Comparison of ENCODE assay signal across 1 cellular context in genomic region chr1:154973344-154974085, GRCh38.
TF ChIP-seq lines count a peak whose summit lies in the region.

No MANE protein-coding gene starts in this region.

TF ChIP-seq in K562, 482 proteins besides CTCF, POLR2A, EP300 and RAD21 (continues in another document):
- TF ChIP-seq, protein P1, sequence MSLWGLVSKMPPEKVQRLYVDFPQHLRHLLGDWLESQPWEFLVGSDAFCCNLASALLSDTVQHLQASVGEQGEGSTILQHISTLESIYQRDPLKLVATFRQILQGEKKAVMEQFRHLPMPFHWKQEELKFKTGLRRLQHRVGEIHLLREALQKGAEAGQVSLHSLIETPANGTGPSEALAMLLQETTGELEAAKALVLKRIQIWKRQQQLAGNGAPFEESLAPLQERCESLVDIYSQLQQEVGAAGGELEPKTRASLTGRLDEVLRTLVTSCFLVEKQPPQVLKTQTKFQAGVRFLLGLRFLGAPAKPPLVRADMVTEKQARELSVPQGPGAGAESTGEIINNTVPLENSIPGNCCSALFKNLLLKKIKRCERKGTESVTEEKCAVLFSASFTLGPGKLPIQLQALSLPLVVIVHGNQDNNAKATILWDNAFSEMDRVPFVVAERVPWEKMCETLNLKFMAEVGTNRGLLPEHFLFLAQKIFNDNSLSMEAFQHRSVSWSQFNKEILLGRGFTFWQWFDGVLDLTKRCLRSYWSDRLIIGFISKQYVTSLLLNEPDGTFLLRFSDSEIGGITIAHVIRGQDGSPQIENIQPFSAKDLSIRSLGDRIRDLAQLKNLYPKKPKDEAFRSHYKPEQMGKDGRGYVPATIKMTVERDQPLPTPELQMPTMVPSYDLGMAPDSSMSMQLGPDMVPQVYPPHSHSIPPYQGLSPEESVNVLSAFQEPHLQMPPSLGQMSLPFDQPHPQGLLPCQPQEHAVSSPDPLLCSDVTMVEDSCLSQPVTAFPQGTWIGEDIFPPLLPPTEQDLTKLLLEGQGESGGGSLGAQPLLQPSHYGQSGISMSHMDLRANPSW (CRISPR knock-in tag; IDR thresholded peaks at IDR 0.05) = no peak
- peak; percentile 68; the same call in 1 of the 2 replicates for TF ChIP-seq SMARCE1 (IDR thresholded peaks at IDR 0.05)
- no peak for TF ChIP-seq ZBTB34 (CRISPR knock-in tag; IDR thresholded peaks at IDR 0.05)
- peak; percentile 91 for TF ChIP-seq SP1 (CRISPR knock-in tag; IDR thresholded peaks at IDR 0.05)
- TF ChIP-seq TCFL5 (CRISPR knock-in tag; conservative IDR thresholded peaks at IDR 0.05) = no peak
- 0 out of 2 replicates have a peak, but pooled peaks have one; percentile 14 for TF ChIP-seq LARP7 (IDR thresholded peaks at IDR 0.05)
- peak in 1 of 2 experiments; percentile 76; a peak in 1 of 4 replicates for TF ChIP-seq RCOR1 (IDR thresholded peaks at IDR 0.05; ENCODE audit: borderline replicate concordance in 1 of 2, low read depth in 2 of 2, low read length in 2 of 2)
- TF ChIP-seq RBFOX2 (IDR thresholded peaks at IDR 0.05; ENCODE audit: low read depth, low read length) = no peak
- no peak for TF ChIP-seq PTRF (tag; IDR thresholded peaks at IDR 0.05)
- TF ChIP-seq CBFA2T3 (IDR thresholded peaks at IDR 0.05) = peak; percentile 66
- TF ChIP-seq ZZZ3 (IDR thresholded peaks at IDR 0.05) = no peak
- peak; percentile 48; the same call in 1 of the 2 replicates for TF ChIP-seq HDGF (IDR thresholded peaks at IDR 0.05)
- no peak for TF ChIP-seq SIN3B (IDR thresholded peaks at IDR 0.05; ENCODE audit: low read depth)
- TF ChIP-seq DACH1 (IDR thresholded peaks at IDR 0.05; ENCODE audit: partially characterized antibody) = peak; percentile 84
- no peak for TF ChIP-seq SIX5 (IDR thresholded peaks at IDR 0.05; ENCODE audit: borderline replicate concordance in 1 of 2, insufficient read depth in 1 of 2, low read depth in 1 of 2, low read length in 2 of 2)
- TF ChIP-seq, protein P2, sequence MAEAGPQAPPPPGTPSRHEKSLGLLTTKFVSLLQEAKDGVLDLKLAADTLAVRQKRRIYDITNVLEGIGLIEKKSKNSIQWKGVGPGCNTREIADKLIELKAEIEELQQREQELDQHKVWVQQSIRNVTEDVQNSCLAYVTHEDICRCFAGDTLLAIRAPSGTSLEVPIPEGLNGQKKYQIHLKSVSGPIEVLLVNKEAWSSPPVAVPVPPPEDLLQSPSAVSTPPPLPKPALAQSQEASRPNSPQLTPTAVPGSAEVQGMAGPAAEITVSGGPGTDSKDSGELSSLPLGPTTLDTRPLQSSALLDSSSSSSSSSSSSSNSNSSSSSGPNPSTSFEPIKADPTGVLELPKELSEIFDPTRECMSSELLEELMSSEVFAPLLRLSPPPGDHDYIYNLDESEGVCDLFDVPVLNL (CRISPR knock-in tag; IDR thresholded peaks at IDR 0.05; ENCODE audit: low read depth) = no peak
- TF ChIP-seq ARID1B (IDR thresholded peaks at IDR 0.05) = peak; percentile 77
- no peak for TF ChIP-seq SREBF2 (CRISPR knock-in tag; IDR thresholded peaks at IDR 0.05)
- no peak for TF ChIP-seq SRSF7 (optimal IDR thresholded peaks at IDR 0.05; ENCODE audit: low read depth, low read length)
- TF ChIP-seq, protein P3, sequence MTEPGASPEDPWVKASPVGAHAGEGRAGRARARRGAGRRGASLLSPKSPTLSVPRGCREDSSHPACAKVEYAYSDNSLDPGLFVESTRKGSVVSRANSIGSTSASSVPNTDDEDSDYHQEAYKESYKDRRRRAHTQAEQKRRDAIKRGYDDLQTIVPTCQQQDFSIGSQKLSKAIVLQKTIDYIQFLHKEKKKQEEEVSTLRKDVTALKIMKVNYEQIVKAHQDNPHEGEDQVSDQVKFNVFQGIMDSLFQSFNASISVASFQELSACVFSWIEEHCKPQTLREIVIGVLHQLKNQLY (CRISPR knock-in tag; conservative IDR thresholded peaks at IDR 0.05) = no peak
- no peak for TF ChIP-seq MYNN (IDR thresholded peaks at IDR 0.05)
- TF ChIP-seq MYNN (CRISPR knock-in tag; IDR thresholded peaks at IDR 0.05) = no peak
- no peak for TF ChIP-seq ZNF224 (CRISPR knock-in tag; IDR thresholded peaks at IDR 0.05)
- TF ChIP-seq, protein P4, sequence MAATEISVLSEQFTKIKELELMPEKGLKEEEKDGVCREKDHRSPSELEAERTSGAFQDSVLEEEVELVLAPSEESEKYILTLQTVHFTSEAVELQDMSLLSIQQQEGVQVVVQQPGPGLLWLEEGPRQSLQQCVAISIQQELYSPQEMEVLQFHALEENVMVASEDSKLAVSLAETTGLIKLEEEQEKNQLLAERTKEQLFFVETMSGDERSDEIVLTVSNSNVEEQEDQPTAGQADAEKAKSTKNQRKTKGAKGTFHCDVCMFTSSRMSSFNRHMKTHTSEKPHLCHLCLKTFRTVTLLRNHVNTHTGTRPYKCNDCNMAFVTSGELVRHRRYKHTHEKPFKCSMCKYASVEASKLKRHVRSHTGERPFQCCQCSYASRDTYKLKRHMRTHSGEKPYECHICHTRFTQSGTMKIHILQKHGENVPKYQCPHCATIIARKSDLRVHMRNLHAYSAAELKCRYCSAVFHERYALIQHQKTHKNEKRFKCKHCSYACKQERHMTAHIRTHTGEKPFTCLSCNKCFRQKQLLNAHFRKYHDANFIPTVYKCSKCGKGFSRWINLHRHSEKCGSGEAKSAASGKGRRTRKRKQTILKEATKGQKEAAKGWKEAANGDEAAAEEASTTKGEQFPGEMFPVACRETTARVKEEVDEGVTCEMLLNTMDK (IDR thresholded peaks at IDR 0.05; ENCODE audit: borderline replicate concordance, insufficient read depth, low read depth, low read length, poor library complexity, severe bottlenecking) = no peak
- TF ChIP-seq ZFX (CRISPR knock-in tag; IDR thresholded peaks at IDR 0.05) = no peak
- TF ChIP-seq ZBTB43 (CRISPR knock-in tag; IDR thresholded peaks at IDR 0.05) = no peak
- TF ChIP-seq, protein P5, sequence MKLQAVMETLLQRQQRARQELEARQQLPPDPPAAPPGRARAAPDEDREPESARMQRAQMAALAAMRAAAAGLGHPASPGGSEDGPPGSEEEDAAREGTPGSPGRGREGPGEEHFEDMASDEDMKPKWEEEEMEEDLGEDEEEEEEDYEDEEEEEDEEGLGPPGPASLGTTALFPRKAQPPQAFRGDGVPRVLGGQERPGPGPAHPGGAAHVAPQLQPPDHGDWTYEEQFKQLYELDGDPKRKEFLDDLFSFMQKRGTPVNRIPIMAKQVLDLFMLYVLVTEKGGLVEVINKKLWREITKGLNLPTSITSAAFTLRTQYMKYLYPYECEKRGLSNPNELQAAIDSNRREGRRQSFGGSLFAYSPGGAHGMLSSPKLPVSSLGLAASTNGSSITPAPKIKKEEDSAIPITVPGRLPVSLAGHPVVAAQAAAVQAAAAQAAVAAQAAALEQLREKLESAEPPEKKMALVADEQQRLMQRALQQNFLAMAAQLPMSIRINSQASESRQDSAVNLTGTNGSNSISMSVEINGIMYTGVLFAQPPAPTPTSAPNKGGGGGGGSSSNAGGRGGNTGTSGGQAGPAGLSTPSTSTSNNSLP (IDR thresholded peaks at IDR 0.05; ENCODE audit: borderline replicate concordance, low read depth, low read length) = no peak
- no peak for TF ChIP-seq PPARD (CRISPR knock-in tag; IDR thresholded peaks at IDR 0.05)
- TF ChIP-seq FIP1L1 (IDR thresholded peaks at IDR 0.05; ENCODE audit: low read depth, low read length, poor library complexity, severe bottlenecking) = no peak
- TF ChIP-seq RUNX1 (IDR thresholded peaks at IDR 0.05; ENCODE audit: low read depth) = no peak
- no peak for TF ChIP-seq SAFB (IDR thresholded peaks at IDR 0.05; ENCODE audit: borderline replicate concordance, low read depth, low read length)
- TF ChIP-seq ZNF551 (CRISPR knock-in tag; IDR thresholded peaks at IDR 0.05) = no peak
- TF ChIP-seq NFIC (IDR thresholded peaks at IDR 0.05) = peak; percentile 17; the same call in 1 of the 2 replicates
- no peak for TF ChIP-seq ARID4B (CRISPR knock-in tag; IDR thresholded peaks at IDR 0.05)
- TF ChIP-seq ZBTB17 (CRISPR knock-in tag; IDR thresholded peaks at IDR 0.05) = 0 out of 2 replicates have a peak, but pooled peaks have one; percentile 34
- TF ChIP-seq, protein P6, sequence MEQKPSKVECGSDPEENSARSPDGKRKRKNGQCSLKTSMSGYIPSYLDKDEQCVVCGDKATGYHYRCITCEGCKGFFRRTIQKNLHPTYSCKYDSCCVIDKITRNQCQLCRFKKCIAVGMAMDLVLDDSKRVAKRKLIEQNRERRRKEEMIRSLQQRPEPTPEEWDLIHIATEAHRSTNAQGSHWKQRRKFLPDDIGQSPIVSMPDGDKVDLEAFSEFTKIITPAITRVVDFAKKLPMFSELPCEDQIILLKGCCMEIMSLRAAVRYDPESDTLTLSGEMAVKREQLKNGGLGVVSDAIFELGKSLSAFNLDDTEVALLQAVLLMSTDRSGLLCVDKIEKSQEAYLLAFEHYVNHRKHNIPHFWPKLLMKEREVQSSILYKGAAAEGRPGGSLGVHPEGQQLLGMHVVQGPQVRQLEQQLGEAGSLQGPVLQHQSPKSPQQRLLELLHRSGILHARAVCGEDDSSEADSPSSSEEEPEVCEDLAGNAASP (IDR thresholded peaks at IDR 0.05) = no peak; the same call in 1 of the 2 replicates
- TF ChIP-seq ZFP36 (IDR thresholded peaks at IDR 0.05; ENCODE audit: low read depth, low read length, partially characterized antibody) = no peak
- no peak for TF ChIP-seq CEBPB (tag; IDR thresholded peaks at IDR 0.05)
- TF ChIP-seq GTF2E2 (tag; IDR thresholded peaks at IDR 0.05) = no peak; the same call in 1 of the 2 replicates
- TF ChIP-seq, protein P7, sequence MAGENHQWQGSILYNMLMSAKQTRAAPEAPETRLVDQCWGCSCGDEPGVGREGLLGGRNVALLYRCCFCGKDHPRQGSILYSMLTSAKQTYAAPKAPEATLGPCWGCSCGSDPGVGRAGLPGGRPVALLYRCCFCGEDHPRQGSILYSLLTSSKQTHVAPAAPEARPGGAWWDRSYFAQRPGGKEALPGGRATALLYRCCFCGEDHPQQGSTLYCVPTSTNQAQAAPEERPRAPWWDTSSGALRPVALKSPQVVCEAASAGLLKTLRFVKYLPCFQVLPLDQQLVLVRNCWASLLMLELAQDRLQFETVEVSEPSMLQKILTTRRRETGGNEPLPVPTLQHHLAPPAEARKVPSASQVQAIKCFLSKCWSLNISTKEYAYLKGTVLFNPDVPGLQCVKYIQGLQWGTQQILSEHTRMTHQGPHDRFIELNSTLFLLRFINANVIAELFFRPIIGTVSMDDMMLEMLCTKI (IDR thresholded peaks at IDR 0.05; ENCODE audit: partially characterized antibody) = no peak
- peak; percentile 10; the same call in 1 of the 2 replicates for TF ChIP-seq BACH1 (tag; IDR thresholded peaks at IDR 0.05)
- no peak for TF ChIP-seq POLR3G (IDR thresholded peaks at IDR 0.05; ENCODE audit: extremely low read depth, insufficient read length, insufficient replicate concordance)
- no peak for TF ChIP-seq CBX3 (IDR thresholded peaks at IDR 0.05; ENCODE audit: borderline replicate concordance in 1 of 2, low read length in 2 of 2)
- no peak for TF ChIP-seq FOXP1 (CRISPR knock-in tag; IDR thresholded peaks at IDR 0.05)
- TF ChIP-seq ZNF143 (CRISPR knock-in tag; IDR thresholded peaks at IDR 0.05) = no peak
- TF ChIP-seq MEIS2 (IDR thresholded peaks at IDR 0.05; ENCODE audit: partially characterized antibody) = peak; percentile 61
- TF ChIP-seq MAZ (CRISPR knock-in tag; conservative IDR thresholded peaks at IDR 0.05 in 1 of 2, IDR thresholded peaks at IDR 0.05 in 1 of 2) = peak in 1 of 2 experiments; percentile 37; a peak in 1 of 4 replicates
